In genomic region chr9:89400398-89401116, GRCh38 we compare ENCODE assay signal across 8 cellular contexts.
DNase-seq lines count a peak whose midpoint lies in the region; ATAC-seq and TF ChIP-seq lines count a peak whose summit lies in the region.

No MANE protein-coding gene starts in this region.

- H3K9me3 Mint-ChIP-seq in naive B cell, result no peaks in the 10 kb centered on the region

- peak overlapping the region in 1 of 5 donors; percentile 69 for H3K27ac ChIP-seq in adrenal gland

- WGBS in adrenal gland, 4 donors, result 75 to 85% (median 83%) methylated on average over 12 of the region's 12 CpGs

- peaks cover 10 to 20% of the 10 kb centered on the region in 2 donors for H3K36me3 Mint-ChIP-seq in naive B cell

- peak overlapping the region; percentile 83 to 96 (median 94) for H3K27ac Mint-ChIP-seq in naive B cell

- H3K27me3 Mint-ChIP-seq in naive B cell, result no peaks in the 10 kb centered on the region

- no peak for TF ChIP-seq POLR2A in adrenal gland (IDR thresholded peaks at IDR 0.05)

- H3K27me3 ChIP-seq in adrenal gland, result no peaks in the 10 kb centered on the region

- no peaks in the 10 kb centered on the region for H3K4me1 ChIP-seq in adrenal gland (replicated peaks in 1 of 2)

- TF ChIP-seq CTCF in adrenal gland (IDR thresholded peaks at IDR 0.05), result no peak

- H3K4me3 ChIP-seq in adrenal gland, result no peak overlapping the region

- H3K4me1 Mint-ChIP-seq in naive B cell, result peaks cover 45 to 57% (median 48%) of the 10 kb centered on the region in 3 donors

- intact Hi-C loops in adrenal gland (cut with DNase I), result no loop called here

- peak; percentile 50 for ATAC-seq in GM18873 (IDR thresholded peaks at IDR 0.05; ENCODE audit: low FRiP score, unreplicated experiment)
- ATAC-seq in HG02610 (IDR thresholded peaks at IDR 0.05; ENCODE audit: unreplicated experiment), result peak; percentile 71
- peak; percentile 96 to 97 for ATAC-seq in naive B cell (ENCODE audit: low read depth in 2 of 2)

- peak overlapping the region; percentile 5 to 92 (median 86) for H3K4me3 Mint-ChIP-seq in naive B cell

- peaks cover 0 to 32% of the 10 kb centered on the region in 2 donors for H3K36me3 ChIP-seq in adrenal gland (replicated peaks in 1 of 2)

- DNase-seq in NOMO-1 treated with dmso at 0.1 percent for 144 hours (lab: John Stamatoyannopoulos, UW; ENCODE audit: unreplicated experiment) (peak; percentile 65), naive B cell (peak; percentile 69), adrenal gland (no peak), NCI-H1092 treated with DMSO at 0.1 percent for 48 hours (lab: John Stamatoyannopoulos, UW) (no peak)
- no peak for DNase-seq in stimulated activated CD4-positive, alpha-beta T cell treated with anti-CD3 and anti-CD28 coated beads, Interleukin-4, amount 100 ng/mL, for 4 hours
- no peak for DNase-seq in activated CD4-positive, alpha-beta T cell treated with anti-CD3 and anti-CD28 coated beads for 4 hours

- H3K9me3 ChIP-seq in adrenal gland (replicated peaks in 1 of 3), result no peaks in the 10 kb centered on the region

Comparison
In these comparisons a context has a peak if more than half of its experiments do, and no peak if none do; other contexts are left out.
1. DNase-seq: peak in NOMO-1 treated with dmso at 0.1 percent for 144 hours (single experiment) and naive B cell (single experiment); none in stimulated activated CD4-positive, alpha-beta T cell treated with anti-CD3 and anti-CD28 coated beads, Interleukin-4, amount 100 ng/mL, for 4 hours (0 of 2), adrenal gland (0 of 7), NCI-H1092 treated with DMSO at 0.1 percent for 48 hours (single experiment) and activated CD4-positive, alpha-beta T cell treated with anti-CD3 and anti-CD28 coated beads for 4 hours (0 of 2).
2. Peak in every context shown above with its lines, with median percentiles within 50 percentile points of each other: ATAC-seq.